Comparison of ENCODE assay signal across 23 cellular contexts in the genomic region with DNA sequence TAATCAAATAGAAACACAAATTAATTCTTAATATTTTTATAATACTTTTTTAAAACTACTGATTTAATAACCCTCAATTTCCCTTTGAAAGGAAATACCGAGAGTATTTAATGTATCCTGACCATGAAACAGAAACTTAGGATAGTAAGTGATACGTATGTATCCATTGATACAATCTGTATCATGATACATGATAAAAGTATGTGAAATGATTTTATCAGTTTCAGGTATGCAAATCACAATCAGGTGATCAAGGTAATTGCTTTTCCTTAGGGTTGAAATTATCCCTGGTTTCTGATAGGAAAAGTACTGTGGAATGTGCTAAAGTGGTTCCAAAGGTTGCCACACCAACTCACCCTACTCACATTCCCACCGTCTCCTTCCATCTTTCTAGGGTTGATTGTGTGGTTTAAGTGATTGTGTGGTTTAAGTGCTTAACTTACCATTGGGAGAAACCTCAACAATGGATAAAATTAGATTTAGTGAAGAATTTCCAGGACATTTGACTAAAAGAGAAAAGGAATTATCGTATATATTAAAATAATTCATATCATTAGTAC.
DNase-seq lines count a peak whose midpoint lies in the region; ATAC-seq, FAIRE-seq and TF ChIP-seq lines count a peak whose summit lies in the region.
"Had no signal": no experiment of that assay in that cellular context is flagged by ENCODE, and none has a peak within 500 bp of the region (broad histone marks: within the 10 kb centered on the region; RNA-seq: fewer than 3 reads in every experiment).

No MANE protein-coding gene starts in this region.

- H3K36me3 ChIP-seq in SK-N-SH (replicated peaks in 1 of 2; ENCODE audit: control insufficient read depth in 1 of 2, insufficient read depth in 2 of 2, low read length in 1 of 2) = no peaks in the 10 kb centered on the region
- no peaks in the 10 kb centered on the region for H3K36me3 ChIP-seq in astrocyte (ENCODE audit: insufficient read depth, low read length)
- H3K36me3 ChIP-seq: SJCRH30 had no signal

- no peak for TF ChIP-seq RAD21 in SK-N-SH (IDR thresholded peaks at IDR 0.05; ENCODE audit: low read length)

- peaks cover 22% of the 10 kb centered on the region for H3K4me1 Mint-ChIP-seq in astrocyte (ENCODE audit: low read depth, unreplicated experiment)

- peak overlapping the region; percentile 30 for H3K27ac Mint-ChIP-seq in astrocyte (ENCODE audit: unreplicated experiment)

- H3K9me3 Mint-ChIP-seq in astrocyte (ENCODE audit: unreplicated experiment) = no peaks in the 10 kb centered on the region

- H3K4me1 ChIP-seq in SK-N-SH (ENCODE audit: control insufficient read depth in 1 of 2, insufficient read depth in 2 of 2, low read depth in 1 of 2, low read length in 1 of 2) (peaks cover 0 to 12% of the 10 kb centered on the region in 2 experiments; a peak in 2 of 4 replicates), astrocyte (ENCODE audit: insufficient read depth, low read length) (peaks cover 9% of the 10 kb centered on the region)

- H3K9me2 ChIP-seq in SK-N-SH = no peaks in the 10 kb centered on the region

- POLR2A ChIA-PET in SK-N-SH (lab: Yijun Ruan, JAX) = no interaction called here

- TF ChIP-seq EP300 in SK-N-SH (IDR thresholded peaks at IDR 0.05; ENCODE audit: borderline replicate concordance in 1 of 2, low read depth in 1 of 2, low read length in 1 of 2) = no peak

- H3K27me3 Mint-ChIP-seq in astrocyte (ENCODE audit: low read depth, unreplicated experiment) = no peaks in the 10 kb centered on the region

- DNase-seq in SK-N-SH = no peak
- peak; percentile 33 for DNase-seq in astrocyte (ENCODE audit: low read depth)
- peak; percentile 33 for DNase-seq in myocyte (ENCODE audit: low read depth)
- no peak for DNase-seq in DMS153 treated with DMSO at 0.1 percent for 48 hours (lab: John Stamatoyannopoulos, UW; ENCODE audit: unreplicated experiment)
- DNase-seq: ACHN, DMS153, KG1, MM.1S, NCI-H1417, NCI-H1694, NCI-H2029 treated with DMSO at 0.1 percent for 48 hours, NCI-H446 treated with DMSO at 0.1 percent for 48 hours, NCI-H526 treated with DMSO at 0.1 percent for 48 hours, PC-9 had no signal

- H3K4me3 ChIP-seq in SK-N-SH (ENCODE audit: low read depth in 2 of 2, low read length in 1 of 2) (no peak overlapping the region), astrocyte (ENCODE audit: insufficient read depth, low read depth, low read length) (no peak overlapping the region)
- H3K4me3 ChIP-seq: PC-9, SJCRH30 had no signal

- peaks cover 14% of the 10 kb centered on the region for H3F3A ChIP-seq in SK-N-SH (replicated peaks; ENCODE audit: insufficient read depth)

- H3K79me2 ChIP-seq in SK-N-SH (ENCODE audit: insufficient read depth) = no peaks in the 10 kb centered on the region
- H3K79me2 ChIP-seq in astrocyte (ENCODE audit: insufficient read depth, low read length) = no peaks in the 10 kb centered on the region

- WGBS in SK-N-SH (ENCODE audit: low lambda C conversion rate) = 97% methylated on average over 4 of the region's 4 CpGs

- H4K20me1 ChIP-seq in SK-N-SH (ENCODE audit: insufficient read depth) (no peaks in the 10 kb centered on the region), astrocyte (ENCODE audit: insufficient read depth, low read length) (no peaks in the 10 kb centered on the region)

- H3K9me3 ChIP-seq in SK-N-SH (no peaks in the 10 kb centered on the region), astrocyte (ENCODE audit: insufficient read depth, low read depth, low read length) (no peaks in the 10 kb centered on the region)
- H3K9me3 ChIP-seq: SJCRH30 had no signal

- H3K27me3 ChIP-seq in SK-N-SH (ENCODE audit: insufficient read depth) (no peaks in the 10 kb centered on the region), astrocyte (ENCODE audit: insufficient read depth, low read length) (no peaks in the 10 kb centered on the region)
- H3K27me3 ChIP-seq: SJCRH30 had no signal

- TF ChIP-seq CTCF in SK-N-SH (IDR thresholded peaks at IDR 0.05) (no peak), astrocyte (IDR thresholded peaks at IDR 0.05; ENCODE audit: insufficient read depth, low read depth, low read length) (no peak)

- H3K9ac ChIP-seq in SK-N-SH = no peak overlapping the region
- H3K9ac ChIP-seq in astrocyte (ENCODE audit: low read length) = no peak overlapping the region

- CTCF ChIA-PET in SK-N-SH (lab: Yijun Ruan, JAX) = interaction anchor here (2.1 kb wide), 1 partner anchor 10 kb away, joined by 9 read pairs; no protein-coding TSS in a partner anchor

- H3K36me3 Mint-ChIP-seq in astrocyte (ENCODE audit: low read depth, unreplicated experiment) = no peaks in the 10 kb centered on the region

- ATAC-seq in SK-N-SH treated with all-trans-retinoic acid at 6 μM for 48 hours (no peak), HG03432 (IDR thresholded peaks at IDR 0.05; ENCODE audit: unreplicated experiment) (no peak), HG02852 (IDR thresholded peaks at IDR 0.05; ENCODE audit: unreplicated experiment) (no peak), GM18907 (IDR thresholded peaks at IDR 0.05; ENCODE audit: unreplicated experiment) (no peak)
- ATAC-seq: Right ventricle myocardium inferior had no signal

- H3K4me2 ChIP-seq in SK-N-SH (no peak overlapping the region), astrocyte (ENCODE audit: low read length) (no peak overlapping the region)
- H3K4me2 ChIP-seq: PC-9 had no signal

- H3K27ac ChIP-seq in SK-N-SH (ENCODE audit: low read depth in 2 of 2, low read length in 1 of 2) (no peak overlapping the region), astrocyte (ENCODE audit: low read depth, low read length) (no peak overlapping the region)
- H3K27ac ChIP-seq: 22Rv1, PC-9, SJCRH30 had no signal

- no peak overlapping the region for H3K4me3 Mint-ChIP-seq in astrocyte (ENCODE audit: unreplicated experiment)

- peak; percentile 64 for FAIRE-seq in astrocyte (lab: Jason Lieb, UNC)
- FAIRE-seq: GM18507, H54 had no signal

- H2AFZ ChIP-seq in SK-N-SH (ENCODE audit: low read depth) (no peak overlapping the region), astrocyte (ENCODE audit: low read depth, low read length) (no peak overlapping the region)
- H2AFZ ChIP-seq: PC-9 had no signal

TF ChIP-seq in SK-N-SH treated with all-trans-retinoic acid at 6 μM for 48 hours, 23 proteins besides CTCF, POLR2A, EP300 and RAD21:
- TF ChIP-seq ZFP3 (CRISPR knock-in tag; IDR thresholded peaks at IDR 0.05) = no peak
- TF ChIP-seq, protein P1, sequence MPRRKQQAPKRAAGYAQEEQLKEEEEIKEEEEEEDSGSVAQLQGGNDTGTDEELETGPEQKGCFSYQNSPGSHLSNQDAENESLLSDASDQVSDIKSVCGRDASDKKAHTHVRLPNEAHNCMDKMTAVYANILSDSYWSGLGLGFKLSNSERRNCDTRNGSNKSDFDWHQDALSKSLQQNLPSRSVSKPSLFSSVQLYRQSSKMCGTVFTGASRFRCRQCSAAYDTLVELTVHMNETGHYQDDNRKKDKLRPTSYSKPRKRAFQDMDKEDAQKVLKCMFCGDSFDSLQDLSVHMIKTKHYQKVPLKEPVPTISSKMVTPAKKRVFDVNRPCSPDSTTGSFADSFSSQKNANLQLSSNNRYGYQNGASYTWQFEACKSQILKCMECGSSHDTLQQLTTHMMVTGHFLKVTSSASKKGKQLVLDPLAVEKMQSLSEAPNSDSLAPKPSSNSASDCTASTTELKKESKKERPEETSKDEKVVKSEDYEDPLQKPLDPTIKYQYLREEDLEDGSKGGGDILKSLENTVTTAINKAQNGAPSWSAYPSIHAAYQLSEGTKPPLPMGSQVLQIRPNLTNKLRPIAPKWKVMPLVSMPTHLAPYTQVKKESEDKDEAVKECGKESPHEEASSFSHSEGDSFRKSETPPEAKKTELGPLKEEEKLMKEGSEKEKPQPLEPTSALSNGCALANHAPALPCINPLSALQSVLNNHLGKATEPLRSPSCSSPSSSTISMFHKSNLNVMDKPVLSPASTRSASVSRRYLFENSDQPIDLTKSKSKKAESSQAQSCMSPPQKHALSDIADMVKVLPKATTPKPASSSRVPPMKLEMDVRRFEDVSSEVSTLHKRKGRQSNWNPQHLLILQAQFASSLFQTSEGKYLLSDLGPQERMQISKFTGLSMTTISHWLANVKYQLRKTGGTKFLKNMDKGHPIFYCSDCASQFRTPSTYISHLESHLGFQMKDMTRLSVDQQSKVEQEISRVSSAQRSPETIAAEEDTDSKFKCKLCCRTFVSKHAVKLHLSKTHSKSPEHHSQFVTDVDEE (CRISPR knock-in tag; IDR thresholded peaks at IDR 0.05) = no peak
- TF ChIP-seq ISL1 (CRISPR knock-in tag; IDR thresholded peaks at IDR 0.05) = 0 out of 2 replicates have a peak, but pooled peaks have one; percentile 16

TF ChIP-seq in SK-N-SH, 30 proteins besides CTCF, POLR2A, EP300 and RAD21 (continues in another document):
- no peak for TF ChIP-seq NRF1 (IDR thresholded peaks at IDR 0.05; ENCODE audit: low read depth, low read length)
- TF ChIP-seq GABPA (IDR thresholded peaks at IDR 0.05; ENCODE audit: low read depth) = no peak
- TF ChIP-seq, protein P2, sequence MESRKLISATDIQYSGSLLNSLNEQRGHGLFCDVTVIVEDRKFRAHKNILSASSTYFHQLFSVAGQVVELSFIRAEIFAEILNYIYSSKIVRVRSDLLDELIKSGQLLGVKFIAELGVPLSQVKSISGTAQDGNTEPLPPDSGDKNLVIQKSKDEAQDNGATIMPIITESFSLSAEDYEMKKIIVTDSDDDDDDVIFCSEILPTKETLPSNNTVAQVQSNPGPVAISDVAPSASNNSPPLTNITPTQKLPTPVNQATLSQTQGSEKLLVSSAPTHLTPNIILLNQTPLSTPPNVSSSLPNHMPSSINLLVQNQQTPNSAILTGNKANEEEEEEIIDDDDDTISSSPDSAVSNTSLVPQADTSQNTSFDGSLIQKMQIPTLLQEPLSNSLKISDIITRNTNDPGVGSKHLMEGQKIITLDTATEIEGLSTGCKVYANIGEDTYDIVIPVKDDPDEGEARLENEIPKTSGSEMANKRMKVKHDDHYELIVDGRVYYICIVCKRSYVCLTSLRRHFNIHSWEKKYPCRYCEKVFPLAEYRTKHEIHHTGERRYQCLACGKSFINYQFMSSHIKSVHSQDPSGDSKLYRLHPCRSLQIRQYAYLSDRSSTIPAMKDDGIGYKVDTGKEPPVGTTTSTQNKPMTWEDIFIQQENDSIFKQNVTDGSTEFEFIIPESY (IDR thresholded peaks at IDR 0.05; ENCODE audit: borderline replicate concordance, low read depth) = no peak
- TF ChIP-seq, protein P3, sequence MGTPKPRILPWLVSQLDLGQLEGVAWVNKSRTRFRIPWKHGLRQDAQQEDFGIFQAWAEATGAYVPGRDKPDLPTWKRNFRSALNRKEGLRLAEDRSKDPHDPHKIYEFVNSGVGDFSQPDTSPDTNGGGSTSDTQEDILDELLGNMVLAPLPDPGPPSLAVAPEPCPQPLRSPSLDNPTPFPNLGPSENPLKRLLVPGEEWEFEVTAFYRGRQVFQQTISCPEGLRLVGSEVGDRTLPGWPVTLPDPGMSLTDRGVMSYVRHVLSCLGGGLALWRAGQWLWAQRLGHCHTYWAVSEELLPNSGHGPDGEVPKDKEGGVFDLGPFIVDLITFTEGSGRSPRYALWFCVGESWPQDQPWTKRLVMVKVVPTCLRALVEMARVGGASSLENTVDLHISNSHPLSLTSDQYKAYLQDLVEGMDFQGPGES (IDR thresholded peaks at IDR 0.05; ENCODE audit: low read depth, low read length) = no peak

Comparison
In these comparisons a context has a peak if more than half of its experiments do, and no peak if none do; other contexts are left out.
1. DNase-seq: peak in astrocyte (single experiment) and myocyte (single experiment); none in SK-N-SH (single experiment) and DMS153 treated with DMSO at 0.1 percent for 48 hours (single experiment).